8 cellular contexts compared by ENCODE assay signal in the genomic region with DNA sequence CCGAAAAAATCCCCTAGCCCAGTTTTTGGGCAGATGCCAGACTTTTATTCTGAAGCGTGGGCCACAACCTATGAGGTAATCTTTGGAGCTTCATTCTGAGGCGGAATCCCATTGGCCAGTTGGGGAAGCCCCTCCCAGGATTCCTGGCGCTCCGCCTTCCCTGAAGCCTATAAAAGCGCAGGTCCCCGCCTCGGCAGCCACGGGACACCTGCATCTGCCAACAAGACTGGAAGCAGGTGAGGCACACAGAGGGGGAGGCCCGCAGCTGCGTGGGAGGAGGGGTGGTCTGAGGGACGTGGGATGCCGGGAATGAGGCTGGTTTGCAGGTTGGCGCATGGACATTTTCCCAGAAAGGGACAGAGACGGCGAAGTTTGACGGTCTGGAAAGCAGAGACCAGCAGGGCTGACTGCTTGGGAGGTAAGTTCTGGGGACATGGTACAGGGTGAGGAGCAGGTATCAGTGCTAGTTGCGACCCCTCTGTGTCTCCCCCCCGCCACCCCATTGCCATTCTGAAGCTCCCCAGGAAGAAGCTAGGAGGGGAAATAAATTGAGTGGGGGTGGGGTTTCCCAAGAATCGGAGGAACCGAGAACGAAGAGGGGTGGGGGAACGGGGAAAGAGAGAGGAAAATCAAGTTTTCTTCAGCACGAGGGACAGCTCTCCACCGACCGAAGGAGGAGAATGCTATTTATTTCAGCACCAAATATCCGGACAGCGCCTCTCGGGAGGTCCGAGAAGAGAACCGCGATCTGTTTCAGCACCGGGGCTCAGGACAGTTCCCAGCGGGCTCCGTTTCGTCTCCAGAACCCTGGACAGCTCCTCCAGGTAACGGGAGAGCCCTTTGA. TPM values are rescaled to one million over a fixed set of nuclear protein-coding genes. Genes with fewer than 3 reads are reported as not detected.
DNase-seq lines count a peak whose midpoint lies in the region; ATAC-seq and TF ChIP-seq lines count a peak whose summit lies in the region.

No MANE protein-coding gene starts in this region.

- DNase-seq in GOT3 (lab: John Stamatoyannopoulos, UW) (peak; percentile 24), NCI-H2196 (lab: John Stamatoyannopoulos, UW; ENCODE audit: unreplicated experiment) (peak; percentile 92), chondrocyte (ENCODE audit: low spot score) (peak; percentile 92)
- DNase-seq in activated CD4-positive, alpha-beta T cell treated with anti-CD3 and anti-CD28 coated beads for 4 hours: peak; percentile 63 to 75
- DNase-seq in stimulated activated CD4-positive, alpha-beta T cell treated with anti-CD3 and anti-CD28 coated beads, Interleukin-2, amount 100 ng/mL, for 24 hours: peak; percentile 80 to 81

- no peak for TF ChIP-seq CTCF in chondrocyte (IDR thresholded peaks at IDR 0.05)

- H3K27ac Mint-ChIP-seq in chondrocyte (ENCODE audit: unreplicated experiment): no peak overlapping the region

- H3K27me3 Mint-ChIP-seq in chondrocyte (ENCODE audit: low read depth): peaks cover 18% of the 10 kb centered on the region

- peaks cover 3% of the 10 kb centered on the region for H3K9me3 Mint-ChIP-seq in chondrocyte (ENCODE audit: low read depth)

- H3K27ac ChIP-seq in layer of hippocampus (ENCODE audit: low read depth, low read length): peak overlapping the region; percentile 52

- H3K4me1 Mint-ChIP-seq in chondrocyte (ENCODE audit: low read depth): peaks cover 5% of the 10 kb centered on the region

- H3K27me3 ChIP-seq in layer of hippocampus (ENCODE audit: control insufficient read depth, insufficient read depth, low read length): no peaks in the 10 kb centered on the region

- H3K4me3 Mint-ChIP-seq in chondrocyte (ENCODE audit: unreplicated experiment): no peak overlapping the region

- ATAC-seq in GM21390 (IDR thresholded peaks at IDR 0.05; ENCODE audit: unreplicated experiment) (no peak), GM21786 (IDR thresholded peaks at IDR 0.05; ENCODE audit: unreplicated experiment) (no peak)

- peaks cover 1% of the 10 kb centered on the region for H3K36me3 Mint-ChIP-seq in chondrocyte (ENCODE audit: low read depth)

RNA-seq across cellular contexts. Expression of a gene that starts 22.4 kb away (rescaled TPM):
- 11.1 to 12.3 TPM (median 11.4 TPM) in 3 replicates for total RNA-seq in chondrocyte

RNA-seq across cellular contexts. Expression of a gene that starts 45.5 kb away (rescaled TPM):
- 31.5 to 41.5 TPM (median 38.7 TPM) in 3 replicates for total RNA-seq in chondrocyte

Comparison
In these comparisons a context has a peak if more than half of its experiments do, and no peak if none do; other contexts are left out.
1. DNase-seq: peak in every context shown above with its lines; median percentile 92 in NCI-H2196; 92 in chondrocyte; 80 in stimulated activated CD4-positive, alpha-beta T cell treated with anti-CD3 and anti-CD28 coated beads, Interleukin-2, amount 100 ng/mL, for 24 hours; 69 in activated CD4-positive, alpha-beta T cell treated with anti-CD3 and anti-CD28 coated beads for 4 hours; 24 in GOT3.